Comparison of ENCODE assay signal across 11 cellular contexts in the genomic region with DNA sequence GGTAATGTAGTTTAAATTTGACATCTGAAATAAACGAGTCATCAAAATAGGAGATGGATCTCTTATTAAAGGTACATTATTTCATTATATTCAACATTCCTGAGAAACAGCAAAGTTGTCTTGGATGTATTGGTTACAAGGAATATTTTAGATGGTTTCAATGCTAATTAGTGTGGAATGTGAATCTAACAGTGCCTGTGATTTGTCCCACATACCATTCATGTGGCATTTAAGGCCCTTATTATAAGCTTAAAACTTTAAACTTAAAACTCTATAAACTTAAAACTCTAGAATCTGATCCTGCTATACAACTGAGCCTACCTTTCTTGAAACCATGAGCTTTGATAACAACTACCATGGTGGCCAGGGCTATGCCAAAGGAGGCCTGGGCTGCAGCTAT. TPM values are rescaled to one million over a fixed set of nuclear protein-coding genes. Genes with fewer than 3 reads are reported as not detected.
"Had no signal": no experiment of that assay in that cellular context is flagged by ENCODE, and none has a peak within 500 bp of the region (broad histone marks: within the 10 kb centered on the region; RNA-seq: fewer than 3 reads in every experiment).

Gene KRTAP22-1, plus strand, starts transcription at position 301 of the 400 bp plus-strand sequence.

- H3K27ac ChIP-seq: GM23248 had no signal

- H3K9me3 Mint-ChIP-seq: GM23338 had no signal

- H3K4me3 Mint-ChIP-seq: GM23338, H9 had no signal

- H3K4me2 ChIP-seq: GM23338 had no signal

- H2AFZ ChIP-seq: GM23248, GM23338 had no signal

- ATAC-seq: GM23338, HCT116 had no signal

- DNase-seq: GM23248, GOT3, H7, H9, HCEC 1CT had no signal

- H3K4me1 ChIP-seq: HAP-1 had no signal

- H3K27ac Mint-ChIP-seq: GM23338, H9 had no signal

- H3K36me3 ChIP-seq: HAP-1 had no signal

- H3K9ac ChIP-seq: GM23248 had no signal

- H3K4me1 Mint-ChIP-seq: GM23338, H9 had no signal

- FAIRE-seq: H1, H54 had no signal

- H3K4me3 ChIP-seq: GM23248, GM23338, HAP-1 had no signal

RNA-seq across cellular contexts. Expression of gene KRTAP22-1, which starts in this region (rescaled TPM):
- total RNA-seq: GM23248, GM23338, H1, H4, H7, H9 had no signal
- polyA plus RNA-seq: GM23248, GM23338, H1 had no signal
